ENCODE assay signal across 19 cellular contexts in genomic region chr17:17817552-17817947, GRCh38. TPM values are rescaled to one million over a fixed set of nuclear protein-coding genes. Genes with fewer than 3 reads are reported as not detected.
DNase-seq lines count a peak whose midpoint lies in the region; ATAC-seq and TF ChIP-seq lines count a peak whose summit lies in the region.
"Had no signal": no experiment of that assay in that cellular context is flagged by ENCODE, and none has a peak within 500 bp of the region (broad histone marks: within the 10 kb centered on the region; RNA-seq: fewer than 3 reads in every experiment).

No MANE protein-coding gene starts in this region.

- POLR2A ChIA-PET in Panc1 (lab: Charles Lee) = interaction anchor here (0.6 kb wide), 1 partner anchor 155 kb away, joined by 5 read pairs; the partner anchor contains the start of gene DRC3

- DNase-seq in Panc1 (ENCODE audit: low read depth, low spot score) = no peak
- DNase-seq in colonic mucosa = peak; percentile 21
- no peak for DNase-seq in sigmoid colon
- DNase-seq in NCI-H1417 treated with DMSO at 0.1 percent for 48 hours (lab: John Stamatoyannopoulos, UW) = no peak
- DNase-seq in activated CD8-positive, alpha-beta memory T cell treated with anti-CD3 and anti-CD28 coated beads, Interleukin-2, amount 50 U/mL, for 4 hours = no peak
- DNase-seq in NCI-H526 treated with DMSO at 0.1 percent for 48 hours (lab: John Stamatoyannopoulos, UW) = no peak
- no peak for DNase-seq in left cardiac atrium
- DNase-seq: activated B cell treated with CpG ODN at 0.5 μM for 24 hours; activated CD4-positive, alpha-beta memory T cell treated with anti-CD3 and anti-CD28 coated beads, Interleukin-2, amount 10 ng/mL, durations not matched to agents 7 days and 5 days; activated naive CD4-positive, alpha-beta T cell treated with Interleukin-2 at 50 U/mL for 16 hours; activated T-cell treated with anti-CD3 and anti-CD28 coated beads, Interleukin-2, amount 50 U/mL, for 1 hour; aorta; midbrain; NCI-H1436; NCI-H2171 treated with DMSO at 0.1 percent for 48 hours; PC-9; stimulated activated CD4-positive, alpha-beta T cell treated with anti-CD3 and anti-CD28 coated beads, Interleukin-4, amount 100 ng/mL, for 4 hours had no signal

- TF ChIP-seq CTCF in 22Rv1 (IDR thresholded peaks at IDR 0.05) = no peak
- TF ChIP-seq CTCF in Panc1 (IDR thresholded peaks at IDR 0.05) = no peak
- TF ChIP-seq CTCF in colonic mucosa (IDR thresholded peaks at IDR 0.05) = no peak
- TF ChIP-seq CTCF in sigmoid colon (IDR thresholded peaks at IDR 0.05) = no peak

- in situ Hi-C loops in Panc1 (cut with HindIII; ENCODE audit: low pct_unique_long_range_greater_than_20kb, low sequenced_read_pairs) = no loop called here

- peaks cover 66% of the 10 kb centered on the region for H3K4me1 ChIP-seq in Panc1 (ENCODE audit: control insufficient read depth, insufficient read depth, low read length)
- peaks cover 36% of the 10 kb centered on the region for H3K4me1 ChIP-seq in colonic mucosa
- peaks cover 0 to 70% (median 67%) of the 10 kb centered on the region in 4 donors for H3K4me1 ChIP-seq in sigmoid colon

- TF ChIP-seq EP300 in sigmoid colon (IDR thresholded peaks at IDR 0.05) = no peak

- TF ChIP-seq POLR2A in sigmoid colon (IDR thresholded peaks at IDR 0.05) = no peak

- intact Hi-C loops in Panc1 (cut with micrococcal nuclease; ENCODE audit: unreplicated experiment) = no loop called here
- intact Hi-C loops in colonic mucosa (cut with DNase I) = no loop called here
- intact Hi-C loops in sigmoid colon (cut with DNase I) = no loop called here
- intact Hi-C loops in left cardiac atrium (cut with DNase I) = loop anchor here in 1 of 2 donors (10.0 kb wide), 1 partner anchor 217 kb away; the partner anchor contains the start of genes ATPAF2 and GID4

- CTCF ChIA-PET in Panc1 (lab: Charles Lee) = interaction anchor here (0.5 kb wide), 1 partner anchor 32 kb away, joined by 3 read pairs; no protein-coding TSS in a partner anchor

- no TSS peak for BruUV-seq in Panc1 (replicated peaks; lab: Mats Ljungman, UMichigan)

- no peak overlapping the region for H3K9ac ChIP-seq in colonic mucosa (ENCODE audit: low read depth in 2 of 2, low read length in 2 of 2)
- H3K9ac ChIP-seq: SK-N-SH had no signal

- no peaks in the 10 kb centered on the region; the same call in 1 of the 2 replicates for H3K36me3 ChIP-seq in Panc1 (ENCODE audit: control insufficient read depth, insufficient read depth, low read length)
- peaks cover 42% of the 10 kb centered on the region for H3K36me3 ChIP-seq in colonic mucosa
- peaks cover 25 to 72% (median 51%) of the 10 kb centered on the region in 4 donors for H3K36me3 ChIP-seq in sigmoid colon

- H3K27ac ChIP-seq in 22Rv1 (peak overlapping the region; percentile 89), Panc1 (ENCODE audit: low read length) (peak overlapping the region; percentile 59; the same call in 1 of the 2 replicates), colonic mucosa (no peak overlapping the region), sigmoid colon (peak overlapping the region in 3 of 4 donors; percentile 8 to 61 (median 18))
- H3K27ac ChIP-seq: PC-9 had no signal

- H3K9me3 ChIP-seq in Panc1 (ENCODE audit: control insufficient read depth, insufficient read depth, low read depth, low read length) = no peaks in the 10 kb centered on the region
- H3K9me3 ChIP-seq in colonic mucosa = no peaks in the 10 kb centered on the region
- no peaks in the 10 kb centered on the region for H3K9me3 ChIP-seq in sigmoid colon
- H3K9me3 ChIP-seq: SK-N-SH had no signal

- 85 to 91% methylated on average over 10 of the region's 10 CpGs for WGBS in sigmoid colon, 2 donors

- no peak for ATAC-seq in Panc1
- ATAC-seq in left cardiac atrium = no peak

- H3K4me3 ChIP-seq in Panc1 (ENCODE audit: low read depth in 2 of 2, low read length in 2 of 2) (no peak overlapping the region), colonic mucosa (no peak overlapping the region), sigmoid colon (no peak overlapping the region)
- H3K4me3 ChIP-seq: PC-9 had no signal

- H3K27me3 ChIP-seq in Panc1 (ENCODE audit: control insufficient read depth, insufficient read depth, low read length) = no peaks in the 10 kb centered on the region
- no peaks in the 10 kb centered on the region for H3K27me3 ChIP-seq in colonic mucosa
- no peaks in the 10 kb centered on the region for H3K27me3 ChIP-seq in sigmoid colon

RNA-seq across cellular contexts. Expression of gene SREBF1, which starts 19.2 kb away (rescaled TPM):
- total RNA-seq in Panc1 (2021; ENCODE audit: unreplicated experiment) (230 TPM), colonic mucosa (100 to 1,000 TPM; 170 to 174 TPM), sigmoid colon (10 to 100 TPM; 26.0 to 53.5 (median 43.5) TPM), left cardiac atrium (10 to 100 TPM; 28.7 to 56.9 TPM)
- polyA plus RNA-seq in Panc1 (2012; ENCODE audit: insufficient read length) = 434 TPM
- 100 to 1,000 TPM in 1 of 3 donors, 10 to 100 TPM in 2; 10.2 to 172 (median 14.3) TPM for polyA plus RNA-seq in sigmoid colon
